In the genomic region with DNA sequence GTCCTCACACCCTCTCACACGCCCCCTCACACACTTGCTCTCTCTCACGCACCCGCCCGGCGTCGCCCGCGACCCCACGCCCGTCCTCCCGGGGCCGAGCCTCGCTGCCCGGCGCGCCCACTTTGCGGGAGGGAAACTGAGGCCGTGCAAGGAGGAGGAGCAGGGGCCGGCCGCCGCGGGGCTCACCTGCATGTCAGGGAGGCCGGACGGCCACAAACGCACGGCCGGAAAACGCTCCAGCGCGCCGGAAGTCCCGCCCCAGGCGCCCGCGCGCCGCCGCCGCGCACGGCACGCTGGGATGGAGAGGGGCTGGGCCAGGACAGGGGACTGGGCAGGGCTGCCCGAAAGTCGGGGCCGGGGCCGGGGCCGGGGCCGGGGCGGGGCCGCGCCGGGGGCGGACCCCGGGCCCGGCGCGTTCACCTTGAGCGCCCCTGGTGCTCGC, we compare ENCODE assay signal across 7 cellular contexts. TPM values are rescaled to one million over a fixed set of nuclear protein-coding genes. Genes with fewer than 3 reads are reported as not detected.
DNase-seq lines count a peak whose midpoint lies in the region; ATAC-seq and FAIRE-seq lines count a peak whose summit lies in the region.

A gene (minus strand): TSS at position 222 of the 442 bp plus-strand sequence. CDS start 5,994 bp downstream, outside the sequence.

- DNase-seq in GM18507 (ENCODE audit: extremely low spot score, insufficient read length, low read depth) (peak; percentile 98), NCI-H1694 (lab: John Stamatoyannopoulos, UW) (peak; percentile 51), T1000 (lab: John Stamatoyannopoulos, UW) (peak; percentile 57), astrocyte of the hippocampus (ENCODE audit: low read depth, low spot score) (peak; percentile 94), hypothalamus (lab: John Stamatoyannopoulos, UW) (peak in 50 of 51 donors; percentile 32 to 89 (median 77)), sciatic nerve (ENCODE audit: low spot score) (peak; percentile 90)

- ATAC-seq in HG02884 (IDR thresholded peaks at IDR 0.05; ENCODE audit: unreplicated experiment) = peak; percentile 84
- ATAC-seq in sciatic nerve = peak; percentile 89

- peak; percentile 78 for FAIRE-seq in GM18507 (lab: Jason Lieb, UNC)

- intact Hi-C loops in sciatic nerve (cut with DNase I) = no loop called here

RNA-seq across cellular contexts. Expression of the gene that starts here (rescaled TPM):
- 59.4 TPM for total RNA-seq in sciatic nerve

Comparison
In these comparisons a context has a peak if more than half of its experiments do, and no peak if none do; other contexts are left out.
1. Peak in every context shown above with its lines: DNase-seq and ATAC-seq.